Comparison of ENCODE assay signal across 14 cellular contexts in the genomic region with DNA sequence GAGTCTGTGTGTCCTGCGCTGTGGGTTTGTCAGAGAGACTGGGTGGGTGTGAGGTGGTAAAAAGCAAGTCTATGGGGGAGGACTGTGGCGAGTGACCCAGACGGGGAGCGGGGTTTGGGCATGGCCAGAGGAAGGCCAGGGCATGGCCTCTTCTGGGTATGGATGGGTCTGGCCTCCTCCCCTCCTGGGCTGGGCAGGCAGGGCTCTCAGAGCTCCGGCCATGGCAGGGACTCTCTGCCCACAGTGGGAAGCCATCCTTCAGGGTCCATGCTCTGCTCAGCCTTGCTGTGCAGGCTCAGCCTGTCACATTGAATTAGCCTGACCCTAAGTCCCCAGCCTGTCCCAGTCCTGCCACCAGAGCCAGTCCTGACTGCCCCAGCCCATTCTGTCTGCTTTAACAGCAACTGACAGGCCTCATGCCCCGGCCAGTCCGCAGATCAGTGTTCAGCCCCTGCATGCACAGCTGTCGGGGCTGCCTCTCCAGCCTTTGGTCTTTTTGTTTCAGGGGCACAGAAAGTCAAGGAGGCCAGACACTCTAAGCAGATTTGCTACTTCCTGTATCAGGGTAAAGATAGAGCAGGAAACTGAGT. TPM values are rescaled to one million over a fixed set of nuclear protein-coding genes. Genes with fewer than 3 reads are reported as not detected.
"Had no signal": no experiment of that assay in that cellular context is flagged by ENCODE, and none has a peak within 500 bp of the region (broad histone marks: within the 10 kb centered on the region; RNA-seq: fewer than 3 reads in every experiment).

No MANE protein-coding gene starts in this region.

- H3K9me3 ChIP-seq: heart left ventricle, SJSA1, tibial nerve had no signal

- H3K27me3 Mint-ChIP-seq: T-cell had no signal

- H3K4me3 ChIP-seq: heart left ventricle, SJSA1, skin epidermis, tibial nerve had no signal

- H3K27me3 ChIP-seq: heart left ventricle, SJSA1, tibial nerve had no signal

- H3K4me3 Mint-ChIP-seq: T-cell had no signal

- H3K36me3 ChIP-seq: heart left ventricle, SJSA1, tibial nerve had no signal

- H3K9me3 Mint-ChIP-seq: T-cell had no signal

- DNase-seq: activated CD4-positive, alpha-beta T cell treated with anti-CD3 and anti-CD28 coated beads for 4 hours; activated gamma-delta T cell; activated T-cell treated with anti-CD3 and anti-CD28 coated beads, Interleukin-2, amount 50 U/mL, for 1 hour; foreskin melanocyte; left ventricle myocardium superior; mesenchymal stem cell had no signal

- ATAC-seq: T-cell had no signal

- H3K27ac ChIP-seq: heart left ventricle, SJSA1, skin epidermis, tibial nerve, VCaP had no signal

- H3K36me3 Mint-ChIP-seq: T-cell had no signal

RNA-seq across cellular contexts. Expression of gene ANTXRL, which starts 7.9 kb away (rescaled TPM):
- total RNA-seq: astrocyte, left ventricle myocardium superior, SJSA1, tibial nerve had no signal
- polyA plus RNA-seq: neural cell had no signal
